In the genomic region with DNA sequence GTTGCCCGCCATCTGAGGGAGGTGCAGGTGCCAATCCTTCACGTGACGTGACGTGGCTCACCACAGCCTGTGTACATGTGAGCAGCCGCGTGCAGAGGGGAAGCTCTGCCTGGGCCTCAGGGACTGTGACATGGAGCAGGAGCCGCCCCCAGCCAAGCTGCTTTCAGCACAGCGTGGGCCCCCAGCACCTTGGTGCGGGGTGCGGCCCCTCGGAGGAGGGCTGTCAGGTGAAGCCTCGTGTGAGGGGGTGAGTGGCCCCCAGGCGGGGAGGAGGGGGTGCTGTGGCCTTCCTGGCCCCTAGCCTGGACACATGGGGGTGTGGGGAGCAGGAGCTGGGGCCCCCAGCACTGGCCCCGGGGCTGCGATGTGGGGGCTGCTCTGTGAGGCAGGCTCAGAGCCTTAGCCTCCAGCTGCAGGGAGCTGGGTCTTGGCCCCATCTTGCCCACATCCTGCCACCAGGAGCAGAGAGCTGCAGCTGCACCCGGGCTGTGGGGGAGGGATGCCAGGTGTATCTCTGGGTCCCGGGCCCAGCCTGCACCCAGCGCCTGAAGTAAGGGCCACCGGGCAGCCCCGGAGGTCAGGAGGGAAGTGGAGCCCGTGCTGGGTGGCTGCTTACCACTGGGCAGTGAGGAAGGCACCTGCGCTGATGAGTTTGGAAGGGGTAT, we compare ENCODE assay signal across 1 cellular context.
TF ChIP-seq lines count a peak whose summit lies in the region.

A gene (plus strand): TSS at position 100 of the 665 bp plus-strand sequence. CDS start 5,806 bp downstream, outside the sequence.

TF ChIP-seq in GM23338, 12 proteins besides CTCF, POLR2A, EP300 and RAD21 (continued from another document):
- TF ChIP-seq, protein P1, sequence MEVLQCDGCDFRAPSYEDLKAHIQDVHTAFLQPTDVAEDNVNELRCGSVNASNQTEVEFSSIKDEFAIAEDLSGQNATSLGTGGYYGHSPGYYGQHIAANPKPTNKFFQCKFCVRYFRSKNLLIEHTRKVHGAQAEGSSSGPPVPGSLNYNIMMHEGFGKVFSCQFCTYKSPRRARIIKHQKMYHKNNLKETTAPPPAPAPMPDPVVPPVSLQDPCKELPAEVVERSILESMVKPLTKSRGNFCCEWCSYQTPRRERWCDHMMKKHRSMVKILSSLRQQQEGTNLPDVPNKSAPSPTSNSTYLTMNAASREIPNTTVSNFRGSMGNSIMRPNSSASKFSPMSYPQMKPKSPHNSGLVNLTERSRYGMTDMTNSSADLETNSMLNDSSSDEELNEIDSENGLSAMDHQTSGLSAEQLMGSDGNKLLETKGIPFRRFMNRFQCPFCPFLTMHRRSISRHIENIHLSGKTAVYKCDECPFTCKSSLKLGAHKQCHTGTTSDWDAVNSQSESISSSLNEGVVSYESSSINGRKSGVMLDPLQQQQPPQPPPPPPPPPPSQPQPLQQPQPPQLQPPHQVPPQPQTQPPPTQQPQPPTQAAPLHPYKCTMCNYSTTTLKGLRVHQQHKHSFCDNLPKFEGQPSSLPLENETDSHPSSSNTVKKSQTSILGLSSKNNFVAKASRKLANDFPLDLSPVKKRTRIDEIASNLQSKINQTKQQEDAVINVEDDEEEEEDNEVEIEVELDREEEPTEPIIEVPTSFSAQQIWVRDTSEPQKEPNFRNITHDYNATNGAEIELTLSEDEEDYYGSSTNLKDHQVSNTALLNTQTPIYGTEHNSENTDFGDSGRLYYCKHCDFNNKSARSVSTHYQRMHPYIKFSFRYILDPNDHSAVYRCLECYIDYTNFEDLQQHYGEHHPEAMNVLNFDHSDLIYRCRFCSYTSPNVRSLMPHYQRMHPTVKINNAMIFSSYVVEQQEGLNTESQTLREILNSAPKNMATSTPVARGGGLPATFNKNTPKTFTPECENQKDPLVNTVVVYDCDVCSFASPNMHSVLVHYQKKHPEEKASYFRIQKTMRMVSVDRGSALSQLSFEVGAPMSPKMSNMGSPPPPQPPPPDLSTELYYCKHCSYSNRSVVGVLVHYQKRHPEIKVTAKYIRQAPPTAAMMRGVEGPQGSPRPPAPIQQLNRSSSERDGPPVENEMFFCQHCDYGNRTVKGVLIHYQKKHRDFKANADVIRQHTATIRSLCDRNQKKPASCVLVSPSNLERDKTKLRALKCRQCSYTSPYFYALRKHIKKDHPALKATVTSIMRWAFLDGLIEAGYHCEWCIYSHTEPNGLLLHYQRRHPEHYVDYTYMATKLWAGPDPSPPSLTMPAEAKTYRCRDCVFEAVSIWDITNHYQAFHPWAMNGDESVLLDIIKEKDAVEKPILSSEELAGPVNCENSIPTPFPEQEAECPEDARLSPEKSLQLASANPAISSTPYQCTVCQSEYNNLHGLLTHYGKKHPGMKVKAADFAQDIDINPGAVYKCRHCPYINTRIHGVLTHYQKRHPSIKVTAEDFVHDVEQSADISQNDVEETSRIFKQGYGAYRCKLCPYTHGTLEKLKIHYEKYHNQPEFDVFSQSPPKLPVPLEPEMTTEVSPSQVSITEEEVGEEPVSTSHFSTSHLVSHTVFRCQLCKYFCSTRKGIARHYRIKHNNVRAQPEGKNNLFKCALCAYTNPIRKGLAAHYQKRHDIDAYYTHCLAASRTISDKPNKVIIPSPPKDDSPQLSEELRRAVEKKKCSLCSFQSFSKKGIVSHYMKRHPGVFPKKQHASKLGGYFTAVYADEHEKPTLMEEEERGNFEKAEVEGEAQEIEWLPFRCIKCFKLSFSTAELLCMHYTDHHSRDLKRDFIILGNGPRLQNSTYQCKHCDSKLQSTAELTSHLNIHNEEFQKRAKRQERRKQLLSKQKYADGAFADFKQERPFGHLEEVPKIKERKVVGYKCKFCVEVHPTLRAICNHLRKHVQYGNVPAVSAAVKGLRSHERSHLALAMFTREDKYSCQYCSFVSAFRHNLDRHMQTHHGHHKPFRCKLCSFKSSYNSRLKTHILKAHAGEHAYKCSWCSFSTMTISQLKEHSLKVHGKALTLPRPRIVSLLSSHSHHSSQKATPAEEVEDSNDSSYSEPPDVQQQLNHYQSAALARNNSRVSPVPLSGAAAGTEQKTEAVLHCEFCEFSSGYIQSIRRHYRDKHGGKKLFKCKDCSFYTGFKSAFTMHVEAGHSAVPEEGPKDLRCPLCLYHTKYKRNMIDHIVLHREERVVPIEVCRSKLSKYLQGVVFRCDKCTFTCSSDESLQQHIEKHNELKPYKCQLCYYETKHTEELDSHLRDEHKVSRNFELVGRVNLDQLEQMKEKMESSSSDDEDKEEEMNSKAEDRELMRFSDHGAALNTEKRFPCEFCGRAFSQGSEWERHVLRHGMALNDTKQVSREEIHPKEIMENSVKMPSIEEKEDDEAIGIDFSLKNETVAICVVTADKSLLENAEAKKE (CRISPR knock-in tag; IDR thresholded peaks at IDR 0.05) = no peak
- no peak for TF ChIP-seq POLR2AphosphoS5 (IDR thresholded peaks at IDR 0.05; ENCODE audit: low read depth)
- no peak for TF ChIP-seq NANOG (IDR thresholded peaks at IDR 0.05; ENCODE audit: borderline replicate concordance)
